In genomic region chr7:154910125-154910524, GRCh38 we compare ENCODE assay signal across 35 cellular contexts.
"Had no signal": no experiment of that assay in that cellular context is flagged by ENCODE, and none has a peak within 500 bp of the region (broad histone marks: within the 10 kb centered on the region; RNA-seq: fewer than 3 reads in every experiment).

No MANE protein-coding gene starts in this region.

- H3K4me1 ChIP-seq: breast epithelium, SJSA1 had no signal

- H3K27ac ChIP-seq: adrenal gland, body of pancreas, breast epithelium, SJSA1, WERI-Rb-1 had no signal

- DNase-seq: activated CD4-positive, alpha-beta memory T cell treated with anti-CD3 and anti-CD28 coated beads, Interleukin-2, amount 10 ng/mL, durations not matched to agents 7 days and 5 days; activated CD4-positive, alpha-beta T cell treated with anti-CD3 and anti-CD28 coated beads for 1 hour; activated CD4-positive, alpha-beta T cell treated with anti-CD3 and anti-CD28 coated beads for 48 hours; activated CD4-positive, CD25-positive, alpha-beta regulatory T cell; activated CD8-positive, alpha-beta memory T cell treated with anti-CD3 and anti-CD28 coated beads for 24 hours; activated CD8-positive, alpha-beta memory T cell treated with anti-CD3 and anti-CD28 coated beads, Interleukin-2, amount 10 ng/mL, durations not matched to agents 7 days and 5 days; activated CD8-positive, alpha-beta memory T cell treated with anti-CD3 and anti-CD28 coated beads, Interleukin-2, amount 50 U/mL, for 48 hours; activated gamma-delta T cell treated with Interleukin-2 at 50 U/mL for 16 hours; activated naive CD4-positive, alpha-beta T cell treated with anti-CD3 and anti-CD28 coated beads for 36 hours; activated T-cell treated with anti-CD3 and anti-CD28 coated beads, Interleukin-2, amount 50 U/mL, for 72 hours; adrenal gland; body of pancreas; Kasumi-1; KG1; MG63; NCI-H1048; NCI-H1105 treated with DMSO at 0.1 percent for 48 hours; NCI-H1436; NCI-H1694; NCI-H1930; NCI-H2081 treated with DMSO at 0.1 percent for 48 hours; NCI-H226; NCI-H446 treated with DMSO at 0.1 percent for 48 hours; NCI-H524 treated with DMSO at 0.1 percent for 48 hours; SHP77; SW 1271; T-helper 1 cell; T-helper 2 cell; T-helper 9 cell; WERI-Rb-1 had no signal

- H3K4me3 ChIP-seq: adrenal gland, body of pancreas, breast epithelium, MG63, SJSA1 had no signal

- H3K36me3 ChIP-seq: adrenal gland, breast epithelium, MG63, SJSA1, WERI-Rb-1 had no signal

- H3K9me3 ChIP-seq: adrenal gland, MG63 had no signal

- H3K27me3 ChIP-seq: body of pancreas, MG63 had no signal

- ATAC-seq: activated CD8-positive, alpha-beta memory T cell treated with anti-CD3 and anti-CD28 coated beads, Interleukin-2, amount 10 ng/mL, durations not matched to agents 7 days and 5 days; activated naive CD4-positive, alpha-beta T cell treated with anti-CD3 and anti-CD28 coated beads, Interleukin-2, amount 50 U/mL, for 72 hours; activated T-cell treated with anti-CD3 and anti-CD28 coated beads, Interleukin-2, amount 50 U/mL, for 72 hours; activated T-helper 17 cell treated with anti-CD3 and anti-CD28 coated beads, Interleukin-2, amount 50 U/mL, for 72 hours; body of pancreas; Panc1 had no signal
